ENCODE assay signal across 8 cellular contexts in the genomic region with DNA sequence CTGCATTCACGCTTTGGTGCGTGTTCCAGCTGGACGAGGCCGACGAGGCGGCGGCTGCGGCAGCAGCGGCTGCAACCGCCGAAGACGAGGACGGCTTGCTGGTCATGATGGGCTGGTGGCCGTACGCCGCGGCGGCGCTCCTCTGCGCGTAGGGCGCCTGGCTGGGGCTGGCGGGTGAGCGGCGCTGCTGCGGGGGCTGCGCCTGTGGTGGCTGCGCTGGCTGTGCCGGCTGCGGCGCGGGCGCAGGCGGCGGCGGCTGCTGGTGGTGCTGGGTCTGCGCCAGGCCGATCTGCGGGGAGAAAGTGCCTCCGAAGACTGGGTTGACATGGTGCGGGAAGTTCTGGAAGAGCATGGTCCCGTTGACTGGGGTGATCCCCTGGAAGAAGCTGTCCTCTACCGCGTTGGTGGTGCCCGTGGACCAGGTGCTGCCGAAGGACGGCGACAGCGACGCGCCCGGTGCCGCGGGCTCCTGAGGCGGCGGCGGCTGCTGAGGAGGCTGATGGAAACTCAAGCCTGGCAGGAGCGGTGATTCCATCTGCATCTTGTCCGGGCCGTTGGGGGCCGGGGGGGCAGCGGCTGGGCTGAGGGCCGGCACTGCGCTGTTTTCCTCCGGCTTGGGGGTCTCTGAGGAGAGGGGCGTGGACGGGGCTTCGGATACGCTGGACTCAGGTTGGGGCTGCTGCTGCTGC. TPM values are rescaled to one million over a fixed set of nuclear protein-coding genes. Genes with fewer than 3 reads are reported as not detected.
DNase-seq lines count a peak whose midpoint lies in the region; ATAC-seq and TF ChIP-seq lines count a peak whose summit lies in the region.

No MANE protein-coding gene starts in this region.

- H3K9ac ChIP-seq in mammary epithelial cell (ENCODE audit: insufficient read depth, low read length): peak overlapping the region; percentile 73

- in situ Hi-C loops in mammary epithelial cell (cut with MboI; ENCODE audit: low sequenced_read_pairs in 2 of 2): no loop called here

- WGBS in mammary epithelial cell (ENCODE audit: low coverage, missing lambda C conversion rate): 0% methylated on average over 7 of the region's 69 CpGs

- CTCF ChIA-PET in mammary epithelial cell (lab: Charles Lee; ENCODE audit: low non-redundant PET): no interaction called here

- ATAC-seq in GM18511 (IDR thresholded peaks at IDR 0.05; ENCODE audit: unreplicated experiment) (peak; percentile 49), HG03159 (IDR thresholded peaks at IDR 0.05; ENCODE audit: unreplicated experiment) (peak; percentile 42), HG02840 (IDR thresholded peaks at IDR 0.05; ENCODE audit: low FRiP score, unreplicated experiment) (no peak)

- H3K4me3 ChIP-seq in mammary epithelial cell (replicated peaks in 1 of 3; ENCODE audit: insufficient read depth in 1 of 3, low read depth in 2 of 3, low read length in 3 of 3) (peak overlapping the region; percentile 67 to 81 (median 74)), skin epidermis (peak overlapping the region; percentile 53 to 75 (median 70))

- H3K79me2 ChIP-seq in mammary epithelial cell (ENCODE audit: insufficient read depth, low read length): no peaks in the 10 kb centered on the region

- no TSS peak for BruUV-seq in mammary epithelial cell (replicated peaks; lab: Mats Ljungman, UMichigan)

- H2AFZ ChIP-seq in mammary epithelial cell (ENCODE audit: low read depth, low read length): peak overlapping the region; percentile 94

- peak; percentile 18 for DNase-seq in T-helper 9 cell
- DNase-seq in mammary epithelial cell: peak; percentile 23
- peak; percentile 38 for DNase-seq in iris pigment epithelial cell (ENCODE audit: low read depth)
- no peak for DNase-seq in SW 1271 (lab: John Stamatoyannopoulos, UW)

- H3K9me3 ChIP-seq in mammary epithelial cell (replicated peaks; ENCODE audit: insufficient read depth, low read length): no peaks in the 10 kb centered on the region

- H3K27ac ChIP-seq in mammary epithelial cell (ENCODE audit: insufficient read depth, low read depth, low read length) (peak overlapping the region; percentile 50), skin epidermis (peak overlapping the region; percentile 4 to 84 (median 76))

- H3K4me1 ChIP-seq in mammary epithelial cell (ENCODE audit: insufficient read depth, low read length): peaks cover 27% of the 10 kb centered on the region

- intact Hi-C loops in mammary epithelial cell (cut with micrococcal nuclease): loop anchor here (1.0 to 10.0 kb wide), 4 partner anchors 39 to 195 kb away; partner anchors contain the start of genes CPEB3 and MARCHF5

- no peak for TF ChIP-seq CTCF in mammary epithelial cell (conservative IDR thresholded peaks at IDR 0.05 in 1 of 2, IDR thresholded peaks at IDR 0.05 in 1 of 2; ENCODE audit: extremely low read depth in 1 of 2, insufficient read depth in 1 of 2, low read depth in 1 of 2, low read length in 2 of 2)

- dilution Hi-C loops in mammary epithelial cell (cut with HindIII; ENCODE audit: low sequenced_read_pairs): loop anchor here (5.0 kb wide), 2 partner anchors 48 to 72 kb away; no protein-coding TSS in a partner anchor

- no peaks in the 10 kb centered on the region for H3K27me3 ChIP-seq in mammary epithelial cell (ENCODE audit: insufficient read depth, low read length)

- H3K4me2 ChIP-seq in mammary epithelial cell (ENCODE audit: insufficient read depth, low read depth, low read length): peak overlapping the region; percentile 96

- no peaks in the 10 kb centered on the region for H3K36me3 ChIP-seq in mammary epithelial cell (ENCODE audit: insufficient read depth, low read length)

- H4K20me1 ChIP-seq in mammary epithelial cell (ENCODE audit: insufficient read depth, low read length): no peaks in the 10 kb centered on the region

RNA-seq across cellular contexts. Expression of gene CPEB3, which starts 51.1 kb away (rescaled TPM):
- 1 to 10 TPM; 1.2 to 1.5 TPM for total RNA-seq in mammary epithelial cell
- 0.17 TPM for polyA plus RNA-seq in mammary epithelial cell
- polyA minus RNA-seq in mammary epithelial cell: 3.0 TPM

RNA-seq across cellular contexts. Expression of gene MARCHF5, which starts 51.2 kb away (rescaled TPM):
- total RNA-seq in mammary epithelial cell: 10 to 100 TPM; 16.5 to 53.0 TPM
- 22.3 TPM for polyA plus RNA-seq in mammary epithelial cell
- 62.0 TPM for polyA minus RNA-seq in mammary epithelial cell

Comparison
In these comparisons a context has a peak if more than half of its experiments do, and no peak if none do; other contexts are left out.
1. DNase-seq: peak in T-helper 9 cell (single experiment), mammary epithelial cell (single experiment) and iris pigment epithelial cell (single experiment); none in SW 1271 (0 of 2).